ENCODE assay signal across 8 cellular contexts in the genomic region with DNA sequence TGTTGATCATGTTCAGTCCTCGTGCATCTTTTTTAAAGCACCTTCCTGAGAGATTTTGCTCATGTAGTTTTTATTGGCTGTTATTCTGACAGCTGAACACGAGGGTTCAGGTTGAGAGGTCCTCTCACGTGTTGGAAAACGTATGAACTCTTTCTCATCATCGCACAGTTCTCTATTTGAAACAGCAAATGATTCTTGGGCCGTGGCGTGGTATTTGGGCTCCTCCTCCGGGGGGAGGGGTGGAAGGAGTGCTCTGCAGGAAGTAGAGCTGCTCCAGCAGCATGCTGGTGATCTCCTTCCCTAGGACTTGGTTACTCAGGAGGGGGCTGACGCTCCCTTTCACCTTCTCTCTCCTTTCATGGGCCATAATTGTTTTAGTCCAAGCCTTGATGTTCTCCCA.
A peak's percentile ranks its signal among the peaks of the same experiment; 100 is the strongest.
DNase-seq lines count a peak whose midpoint lies in the region; ATAC-seq and TF ChIP-seq lines count a peak whose summit lies in the region.

No MANE protein-coding gene starts in this region.

- H3K4me1 Mint-ChIP-seq in GM23338, result peaks cover 68% of the 10 kb centered on the region
- peaks cover 63% of the 10 kb centered on the region for H3K4me1 Mint-ChIP-seq in endodermal cell

- peaks cover 34% of the 10 kb centered on the region for H3K4me1 ChIP-seq in GM23338 (ENCODE audit: insufficient read depth)
- H3K4me1 ChIP-seq in OCI-LY3 (ENCODE audit: low read length), result peaks cover 9% of the 10 kb centered on the region
- peaks cover 10% of the 10 kb centered on the region for H3K4me1 ChIP-seq in endodermal cell (ENCODE audit: control insufficient read depth, insufficient read depth, low read length)

- H3F3A ChIP-seq in GM23338 (replicated peaks; ENCODE audit: low read depth), result peaks cover 6% of the 10 kb centered on the region; the same call in 1 of the 2 replicates

- H3K36me3 ChIP-seq in GM23338 (ENCODE audit: insufficient read depth) (no peaks in the 10 kb centered on the region), OCI-LY3 (replicated peaks; ENCODE audit: low read depth, low read length) (no peaks in the 10 kb centered on the region), endodermal cell (ENCODE audit: control insufficient read depth, insufficient read depth, low read length) (no peaks in the 10 kb centered on the region)

- no peak overlapping the region for H3K9ac ChIP-seq in OCI-LY3 (ENCODE audit: low read length)
- H3K9ac ChIP-seq in endodermal cell (ENCODE audit: extremely low read depth, low read length, poor library complexity, severe bottlenecking), result no peak overlapping the region

- H3K79me2 ChIP-seq in GM23338 (replicated peaks; ENCODE audit: insufficient read depth), result peaks cover 92% of the 10 kb centered on the region
- H3K79me2 ChIP-seq in OCI-LY3 (ENCODE audit: low read length), result no peaks in the 10 kb centered on the region

- H3K4me3 Mint-ChIP-seq in GM23338 (0 out of 3 replicates have a peak overlapping the region, but pooled peaks have one; percentile 18), endodermal cell (peak overlapping the region; percentile 7)

- H3K36me3 Mint-ChIP-seq in GM23338 (ENCODE audit: low read depth), result no peaks in the 10 kb centered on the region
- H3K36me3 Mint-ChIP-seq in endodermal cell (ENCODE audit: low read depth), result no peaks in the 10 kb centered on the region

- TF ChIP-seq CTCF in GM12865 (IDR thresholded peaks at IDR 0.05; ENCODE audit: insufficient read depth, low read depth, low read length, missing control alignments), result no peak
- TF ChIP-seq CTCF in GM23338 (conservative IDR thresholded peaks at IDR 0.05; ENCODE audit: low read depth in 2 of 2), result no peak
- no peak for TF ChIP-seq CTCF in OCI-LY3 (IDR thresholded peaks at IDR 0.05; ENCODE audit: low read depth, low read length)
- TF ChIP-seq CTCF in endodermal cell (conservative IDR thresholded peaks at IDR 0.05), result no peak

- no peaks in the 10 kb centered on the region for H4K20me1 ChIP-seq in GM23338 (replicated peaks; ENCODE audit: insufficient read depth)
- H4K20me1 ChIP-seq in OCI-LY3 (ENCODE audit: insufficient read depth, low read length), result no peaks in the 10 kb centered on the region

- H3K4me2 ChIP-seq in GM23338 (peak overlapping the region; percentile 44), OCI-LY3 (ENCODE audit: low read length) (peak overlapping the region; percentile 69)

- no peaks in the 10 kb centered on the region for H3K9me3 ChIP-seq in OCI-LY3 (ENCODE audit: insufficient read depth, low read length)
- H3K9me3 ChIP-seq in endodermal cell (ENCODE audit: control insufficient read depth, low read length), result no peaks in the 10 kb centered on the region

- H3K9me3 Mint-ChIP-seq in GM23338 (no peaks in the 10 kb centered on the region; the same call in 2 of the 3 replicates), endodermal cell (no peaks in the 10 kb centered on the region)

- H3K9me2 ChIP-seq in GM23338 (ENCODE audit: insufficient read depth), result no peaks in the 10 kb centered on the region; the same call in 1 of the 2 replicates

- H3K27me3 Mint-ChIP-seq in GM23338 (ENCODE audit: insufficient read depth, low read depth, poor library complexity) (peaks cover 9% of the 10 kb centered on the region), endodermal cell (ENCODE audit: insufficient read depth) (no peaks in the 10 kb centered on the region)

- H3K4me3 ChIP-seq in GM12865 (ENCODE audit: low read depth, low read length) (no peak overlapping the region), GM23338 (no peak overlapping the region; the same call in 1 of the 2 replicates), OCI-LY3 (ENCODE audit: low read length) (peak overlapping the region; percentile 55), endodermal cell (ENCODE audit: low read length) (no peak overlapping the region)

- 37 to 39% methylated on average over 6 to 9 of the region's 9 CpGs for WGBS in endodermal cell (ENCODE audit: insufficient coverage in 1 of 2, insufficient read length in 1 of 2), 2 experiments

- H2AFZ ChIP-seq in GM23338 (no peak overlapping the region), OCI-LY3 (ENCODE audit: low read depth, low read length) (no peak overlapping the region)

- peak; percentile 76 for ATAC-seq in GM23338

- 0 out of 2 replicates have a peak overlapping the region, but pooled peaks have one; percentile 20 for H3K27ac ChIP-seq in GM23338 (ENCODE audit: low read depth)
- H3K27ac ChIP-seq in OCI-LY3 (ENCODE audit: low read length), result no peak overlapping the region
- no peak overlapping the region for H3K27ac ChIP-seq in endodermal cell (ENCODE audit: low read depth, low read length)

- H3K27me3 ChIP-seq in GM23338 (ENCODE audit: insufficient read depth), result no peaks in the 10 kb centered on the region
- peaks cover 80% of the 10 kb centered on the region for H3K27me3 ChIP-seq in OCI-LY3 (ENCODE audit: low read depth, low read length)
- H3K27me3 ChIP-seq in endodermal cell (ENCODE audit: control insufficient read depth, insufficient read depth, low read length, poor library complexity, severe bottlenecking), result no peaks in the 10 kb centered on the region

- peak overlapping the region; percentile 81 for H3K27ac Mint-ChIP-seq in GM23338
- H3K27ac Mint-ChIP-seq in endodermal cell, result peak overlapping the region; percentile 52

- DNase-seq in GM12865 (ENCODE audit: low read depth) (peak; percentile 70), GM23338 (ENCODE audit: low spot score) (peak; percentile 69), endodermal cell (peak; percentile 83), pons (ENCODE audit: low spot score) (peak; percentile 65), NCI-H187 treated with DMSO at 0.1 percent for 48 hours (lab: John Stamatoyannopoulos, UW) (no peak), SW480 (ENCODE audit: low spot score) (no peak), NCI-H2107 (lab: John Stamatoyannopoulos, UW) (no peak)

TF ChIP-seq in GM23338, 12 proteins besides CTCF, POLR2A, EP300 and RAD21 (continues in another document):
- TF ChIP-seq, protein P1, sequence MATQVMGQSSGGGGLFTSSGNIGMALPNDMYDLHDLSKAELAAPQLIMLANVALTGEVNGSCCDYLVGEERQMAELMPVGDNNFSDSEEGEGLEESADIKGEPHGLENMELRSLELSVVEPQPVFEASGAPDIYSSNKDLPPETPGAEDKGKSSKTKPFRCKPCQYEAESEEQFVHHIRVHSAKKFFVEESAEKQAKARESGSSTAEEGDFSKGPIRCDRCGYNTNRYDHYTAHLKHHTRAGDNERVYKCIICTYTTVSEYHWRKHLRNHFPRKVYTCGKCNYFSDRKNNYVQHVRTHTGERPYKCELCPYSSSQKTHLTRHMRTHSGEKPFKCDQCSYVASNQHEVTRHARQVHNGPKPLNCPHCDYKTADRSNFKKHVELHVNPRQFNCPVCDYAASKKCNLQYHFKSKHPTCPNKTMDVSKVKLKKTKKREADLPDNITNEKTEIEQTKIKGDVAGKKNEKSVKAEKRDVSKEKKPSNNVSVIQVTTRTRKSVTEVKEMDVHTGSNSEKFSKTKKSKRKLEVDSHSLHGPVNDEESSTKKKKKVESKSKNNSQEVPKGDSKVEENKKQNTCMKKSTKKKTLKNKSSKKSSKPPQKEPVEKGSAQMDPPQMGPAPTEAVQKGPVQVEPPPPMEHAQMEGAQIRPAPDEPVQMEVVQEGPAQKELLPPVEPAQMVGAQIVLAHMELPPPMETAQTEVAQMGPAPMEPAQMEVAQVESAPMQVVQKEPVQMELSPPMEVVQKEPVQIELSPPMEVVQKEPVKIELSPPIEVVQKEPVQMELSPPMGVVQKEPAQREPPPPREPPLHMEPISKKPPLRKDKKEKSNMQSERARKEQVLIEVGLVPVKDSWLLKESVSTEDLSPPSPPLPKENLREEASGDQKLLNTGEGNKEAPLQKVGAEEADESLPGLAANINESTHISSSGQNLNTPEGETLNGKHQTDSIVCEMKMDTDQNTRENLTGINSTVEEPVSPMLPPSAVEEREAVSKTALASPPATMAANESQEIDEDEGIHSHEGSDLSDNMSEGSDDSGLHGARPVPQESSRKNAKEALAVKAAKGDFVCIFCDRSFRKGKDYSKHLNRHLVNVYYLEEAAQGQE (IDR thresholded peaks at IDR 0.05; ENCODE audit: unreplicated experiment), result no peak
- TF ChIP-seq ZNF331 (CRISPR knock-in tag; IDR thresholded peaks at IDR 0.05; ENCODE audit: low read depth), result no peak

Comparison
In these comparisons a context has a peak if more than half of its experiments do, and no peak if none do; other contexts are left out.
1. DNase-seq: peak in GM12865 (single experiment), GM23338 (single experiment), endodermal cell (single experiment) and pons (single experiment); none in NCI-H187 treated with DMSO at 0.1 percent for 48 hours (single experiment), SW480 (single experiment) and NCI-H2107 (single experiment).